Comparison of ENCODE assay signal across 21 cellular contexts in genomic region chr17:78898075-78898836, GRCh38. TPM values are rescaled to one million over a fixed set of nuclear protein-coding genes. Genes with fewer than 3 reads are reported as not detected.
A peak's percentile ranks its signal among the peaks of the same experiment; 100 is the strongest.
DNase-seq lines count a peak whose midpoint lies in the region; ATAC-seq and TF ChIP-seq lines count a peak whose summit lies in the region.
"Had no signal": no experiment of that assay in that cellular context is flagged by ENCODE, and none has a peak within 500 bp of the region (broad histone marks: within the 10 kb centered on the region; RNA-seq: fewer than 3 reads in every experiment).

No MANE protein-coding gene starts in this region.

- no peaks in the 10 kb centered on the region for H3K9me3 Mint-ChIP-seq in Caco-2 (ENCODE audit: unreplicated experiment)
- H3K9me3 Mint-ChIP-seq: IgD-negative memory B cell, nephron, T-cell had no signal

- H3K4me3 Mint-ChIP-seq in Caco-2 (ENCODE audit: unreplicated experiment), result no peak overlapping the region
- H3K4me3 Mint-ChIP-seq: T-cell had no signal

- no peak for TF ChIP-seq EP300 in Ishikawa (IDR thresholded peaks at IDR 0.05; ENCODE audit: borderline replicate concordance)
- TF ChIP-seq EP300 in gastroesophageal sphincter (IDR thresholded peaks at IDR 0.05), result no peak
- TF ChIP-seq EP300 in sigmoid colon (IDR thresholded peaks at IDR 0.05), result no peak

- H3K27ac Mint-ChIP-seq in Caco-2 (ENCODE audit: unreplicated experiment), result peak overlapping the region; percentile 32
- H3K27ac Mint-ChIP-seq: IgD-negative memory B cell, T-cell had no signal

- CTCF ChIA-PET in Caco-2 (lab: Charles Lee), result interaction anchor here (1.4 to 1.5 kb wide), 2 partner anchors 15 to 33 kb away, joined by 5 read pairs; no protein-coding TSS in a partner anchor

- TF ChIP-seq RAD21 in Ishikawa (IDR thresholded peaks at IDR 0.05; ENCODE audit: low read depth), result no peak

- no peak for ATAC-seq in gastroesophageal sphincter
- no peak for ATAC-seq in HG03108 (IDR thresholded peaks at IDR 0.05; ENCODE audit: unreplicated experiment)
- ATAC-seq: foreskin keratinocyte, PC-3, T-cell had no signal

- H3K4me1 Mint-ChIP-seq in Caco-2 (ENCODE audit: low read depth, unreplicated experiment), result peaks cover 28% of the 10 kb centered on the region

- no peaks in the 10 kb centered on the region; the same call in 1 of the 2 replicates for H3K36me3 ChIP-seq in Caco-2 (ENCODE audit: control insufficient read depth, insufficient read depth, low read length)
- peaks cover 0 to 32% of the 10 kb centered on the region in 2 donors for H3K36me3 ChIP-seq in gastroesophageal sphincter
- H3K36me3 ChIP-seq in sigmoid colon, result peaks cover 0 to 13% (median 10%) of the 10 kb centered on the region in 4 donors
- H3K36me3 ChIP-seq in colonic mucosa, result no peaks in the 10 kb centered on the region

- H3K27me3 ChIP-seq in Caco-2 (replicated peaks; ENCODE audit: control insufficient read depth, insufficient read depth, low read length) (no peaks in the 10 kb centered on the region), gastroesophageal sphincter (no peaks in the 10 kb centered on the region), sigmoid colon (no peaks in the 10 kb centered on the region), colonic mucosa (no peaks in the 10 kb centered on the region)
- H3K27me3 ChIP-seq: foreskin keratinocyte, MG63 had no signal

- TF ChIP-seq CTCF in Caco-2 (IDR thresholded peaks at IDR 0.05; ENCODE audit: insufficient read depth in 1 of 2, low read depth in 1 of 2, low read length in 1 of 2, severe bottlenecking in 1 of 2, unreplicated experiment in 1 of 2) (no peak), gastroesophageal sphincter (IDR thresholded peaks at IDR 0.05) (no peak), sigmoid colon (IDR thresholded peaks at IDR 0.05) (no peak), colonic mucosa (IDR thresholded peaks at IDR 0.05) (no peak)

- H3K27ac ChIP-seq in gastroesophageal sphincter (peak overlapping the region in 3 of 4 donors; percentile 66 to 78 (median 70)), sigmoid colon (peak overlapping the region in 3 of 4 donors; percentile 48 to 76 (median 64)), colonic mucosa (no peak overlapping the region)
- H3K27ac ChIP-seq: foreskin keratinocyte had no signal

- H3K27me3 Mint-ChIP-seq in Caco-2 (ENCODE audit: insufficient read depth, unreplicated experiment), result no peaks in the 10 kb centered on the region
- H3K27me3 Mint-ChIP-seq: IgD-negative memory B cell, T-cell had no signal

- WGBS in gastroesophageal sphincter (ENCODE audit: low coverage in 1 of 2), 2 donors, result 64 to 90% methylated on average over 2 to 16 of the region's 17 CpGs
- WGBS in sigmoid colon, 2 donors, result 83 to 90% methylated on average over 17 of the region's 17 CpGs

- intact Hi-C loops in Caco-2 (cut with micrococcal nuclease; ENCODE audit: unreplicated experiment) (no loop called here), sigmoid colon (cut with DNase I) (no loop called here), colonic mucosa (cut with DNase I) (no loop called here)

- no peaks in the 10 kb centered on the region for H3K9me3 ChIP-seq in Caco-2
- H3K9me3 ChIP-seq in gastroesophageal sphincter, result no peaks in the 10 kb centered on the region
- H3K9me3 ChIP-seq in sigmoid colon, result no peaks in the 10 kb centered on the region
- H3K9me3 ChIP-seq in colonic mucosa, result no peaks in the 10 kb centered on the region
- H3K9me3 ChIP-seq: MG63 had no signal

- H3K36me3 Mint-ChIP-seq in Caco-2 (ENCODE audit: insufficient read depth, unreplicated experiment), result peaks cover 41% of the 10 kb centered on the region
- H3K36me3 Mint-ChIP-seq: IgD-negative memory B cell, T-cell had no signal

- TF ChIP-seq POLR2A in gastroesophageal sphincter (IDR thresholded peaks at IDR 0.05) (no peak), sigmoid colon (IDR thresholded peaks at IDR 0.05) (no peak)

- H3K4me3 ChIP-seq in Caco-2 (ENCODE audit: low read depth, low read length), result no peak overlapping the region
- H3K4me3 ChIP-seq in gastroesophageal sphincter, result no peak overlapping the region
- no peak overlapping the region for H3K4me3 ChIP-seq in sigmoid colon
- H3K4me3 ChIP-seq in colonic mucosa, result no peak overlapping the region
- H3K4me3 ChIP-seq: MG63 had no signal

- H3K9ac ChIP-seq in colonic mucosa (ENCODE audit: low read depth in 2 of 2, low read length in 2 of 2), result peak overlapping the region in 1 of 2 donors; percentile 4

- H3K4me1 ChIP-seq in Caco-2 (peaks cover 27% of the 10 kb centered on the region), gastroesophageal sphincter (peaks cover 12 to 99% (median 62%) of the 10 kb centered on the region in 3 donors), sigmoid colon (peaks cover 0 to 92% (median 79%) of the 10 kb centered on the region in 4 donors), colonic mucosa (no peaks in the 10 kb centered on the region)
- H3K4me1 ChIP-seq: foreskin keratinocyte had no signal

- BruUV-seq in Caco-2 (replicated peaks; lab: Mats Ljungman, UMichigan), result no TSS peak

- DNase-seq in Caco-2, result peak in 1 of 2 experiments; percentile 60
- DNase-seq in sigmoid colon, result no peak
- no peak for DNase-seq in NCI-H1694 treated with DMSO at 0.1 percent for 48 hours (lab: John Stamatoyannopoulos, UW)
- no peak for DNase-seq in HCEC 1CT
- DNase-seq in colonic mucosa, result no peak
- DNase-seq: ACHN; activated gamma-delta T cell; effector CD8-positive, alpha-beta T cell; foreskin keratinocyte; MG63; NCI-H2081 treated with DMSO at 0.1 percent for 48 hours; NCI-H345; PC-3; stimulated activated CD8-positive, alpha-beta memory T cell treated with anti-CD3 and anti-CD28 coated beads, Interleukin-4, amount 100 ng/mL, for 48 hours; T-cell had no signal

- POLR2A ChIA-PET in Caco-2 (lab: Charles Lee), result interaction anchor here (1.0 to 1.6 kb wide), 2 partner anchors 15 to 25 kb away, joined by 4 to 6 read pairs; no protein-coding TSS in a partner anchor

TF ChIP-seq in Ishikawa, 13 proteins besides CTCF, POLR2A, EP300 and RAD21:
- TF ChIP-seq CREB1 (IDR thresholded peaks at IDR 0.05; ENCODE audit: low read depth), result no peak
- no peak for TF ChIP-seq TAF1 (IDR thresholded peaks at IDR 0.05; ENCODE audit: low read depth)
- TF ChIP-seq YY1 (IDR thresholded peaks at IDR 0.05; ENCODE audit: low read depth), result no peak
- no peak for TF ChIP-seq EGR1 (IDR thresholded peaks at IDR 0.05)
- TF ChIP-seq REST (IDR thresholded peaks at IDR 0.05; ENCODE audit: low read depth), result peak; percentile 64; the same call in 1 of the 2 replicates

RNA-seq across cellular contexts. Expression of gene CEP295NL, which starts 4.7 kb away (rescaled TPM):
- total RNA-seq in Caco-2 (2022), result 1.7 and 2.0 TPM in 2 replicates
- total RNA-seq in gastroesophageal sphincter, result 1 to 10 TPM; 1.6 to 9.0 (median 3.8) TPM
- 10 to 100 TPM in 1 of 4 donors, 1 to 10 TPM in 3; 1.3 to 13.8 (median 2.3) TPM for total RNA-seq in sigmoid colon
- under 1 TPM in 1 of 3 donors, not detected in 2; 0.89 TPM for polyA plus RNA-seq in sigmoid colon
- under 1 TPM; 0.72 to 0.82 TPM for total RNA-seq in colonic mucosa
- polyA plus RNA-seq: foreskin keratinocyte, liver had no signal

RNA-seq across cellular contexts. Expression of gene TIMP2, which starts 26.9 kb away (rescaled TPM):
- total RNA-seq in Caco-2 (2022), result 63.8 and 70.1 TPM in 2 replicates
- total RNA-seq in gastroesophageal sphincter, result 100 to 1,000 TPM; 172 to 315 (median 211) TPM
- 100 to 1,000 TPM; 142 to 227 (median 151) TPM for total RNA-seq in sigmoid colon
- 10 to 100 TPM; 16.4 to 58.8 (median 47.4) TPM for polyA plus RNA-seq in sigmoid colon
- total RNA-seq in colonic mucosa, result 10 to 100 TPM; 42.8 to 86.1 TPM

RNA-seq across cellular contexts. Expression of gene USP36, which starts 57.6 kb away (rescaled TPM):
- total RNA-seq in Caco-2 (2022) (103 and 108 TPM in 2 replicates), gastroesophageal sphincter (10 to 100 TPM; 26.6 to 44.0 (median 34.6) TPM), sigmoid colon (10 to 100 TPM; 18.5 to 49.3 (median 35.9) TPM), colonic mucosa (10 to 100 TPM; 27.4 to 32.6 TPM)
- polyA plus RNA-seq in sigmoid colon, result 10 to 100 TPM in 2 of 3 donors, 1 to 10 TPM in 1; 6.7 to 28.6 (median 13.8) TPM
